Comparison of ENCODE assay signal across 13 cellular contexts in the genomic region with DNA sequence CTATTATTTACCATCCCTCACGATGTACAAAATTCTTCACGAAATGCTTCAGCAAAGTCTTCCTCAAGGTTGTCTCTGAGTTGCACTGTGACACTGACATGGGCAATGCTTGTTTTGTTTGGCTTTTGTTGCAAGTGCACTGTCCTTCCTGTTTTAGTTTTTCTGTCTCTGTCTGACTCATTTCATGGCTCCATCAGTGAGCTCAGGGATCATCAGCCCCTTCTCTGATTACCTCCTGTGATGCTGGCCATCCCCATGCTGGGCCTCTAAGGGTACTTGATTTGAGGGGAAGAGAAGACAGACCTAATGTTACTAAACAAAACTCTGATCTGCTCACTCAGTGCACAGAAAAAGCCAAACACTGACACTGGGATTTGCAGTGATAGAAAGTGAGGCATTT.
DNase-seq lines count a peak whose midpoint lies in the region; ATAC-seq lines count a peak whose summit lies in the region.
"Had no signal": no experiment of that assay in that cellular context is flagged by ENCODE, and none has a peak within 500 bp of the region (broad histone marks: within the 10 kb centered on the region; RNA-seq: fewer than 3 reads in every experiment).

No MANE protein-coding gene starts in this region.

- ATAC-seq in GM18519 (IDR thresholded peaks at IDR 0.05; ENCODE audit: low FRiP score, unreplicated experiment), result peak; percentile 58
- peak; percentile 73 for ATAC-seq in GM21381 (IDR thresholded peaks at IDR 0.05; ENCODE audit: unreplicated experiment)
- ATAC-seq in HG03139 (IDR thresholded peaks at IDR 0.05; ENCODE audit: unreplicated experiment), result peak; percentile 66
- ATAC-seq in activated naive CD8-positive, alpha-beta T cell treated with anti-CD3 and anti-CD28 coated beads, Interleukin-2, amount 50 U/mL, for 24 hours, result no peak

- no peaks in the 10 kb centered on the region for H3K27me3 Mint-ChIP-seq in activated naive CD8-positive, alpha-beta T cell treated with anti-CD3 and anti-CD28 coated beads, Interleukin-2, amount 50 U/mL, for 24 hours

- H3K4me1 Mint-ChIP-seq in activated naive CD8-positive, alpha-beta T cell treated with anti-CD3 and anti-CD28 coated beads, Interleukin-2, amount 50 U/mL, for 24 hours, result peaks cover 21% of the 10 kb centered on the region

- peak overlapping the region; percentile 3 for H3K27ac Mint-ChIP-seq in activated naive CD8-positive, alpha-beta T cell treated with anti-CD3 and anti-CD28 coated beads, Interleukin-2, amount 50 U/mL, for 24 hours
- H3K27ac Mint-ChIP-seq: endodermal cell had no signal

- peaks cover 22% of the 10 kb centered on the region for H3K36me3 Mint-ChIP-seq in activated naive CD8-positive, alpha-beta T cell treated with anti-CD3 and anti-CD28 coated beads, Interleukin-2, amount 50 U/mL, for 24 hours (ENCODE audit: low read depth)

- no peaks in the 10 kb centered on the region for H3K9me3 Mint-ChIP-seq in activated naive CD8-positive, alpha-beta T cell treated with anti-CD3 and anti-CD28 coated beads, Interleukin-2, amount 50 U/mL, for 24 hours
- H3K9me3 Mint-ChIP-seq: endodermal cell had no signal

- no peak overlapping the region for H3K4me3 Mint-ChIP-seq in activated naive CD8-positive, alpha-beta T cell treated with anti-CD3 and anti-CD28 coated beads, Interleukin-2, amount 50 U/mL, for 24 hours
- H3K4me3 Mint-ChIP-seq: endodermal cell had no signal

- no peak for DNase-seq in activated naive CD8-positive, alpha-beta T cell treated with anti-CD3 and anti-CD28 coated beads, Interleukin-2, amount 50 U/mL, for 24 hours
- no peak for DNase-seq in T-helper 9 cell
- DNase-seq in NCI-H2171 (lab: John Stamatoyannopoulos, UW), result no peak
- no peak for DNase-seq in globus pallidus (ENCODE audit: low spot score)
- DNase-seq in activated CD8-positive, alpha-beta memory T cell treated with anti-CD3 and anti-CD28 coated beads for 24 hours, result no peak
- DNase-seq: activated gamma-delta T cell treated with Interleukin-2 at 50 U/mL for 16 hours, DMS79, endodermal cell, NCI-H187, occipital lobe had no signal
